Comparison of ENCODE assay signal across 9 cellular contexts in genomic region chr5:134851307-134851923, GRCh38. TPM values are rescaled to one million over a fixed set of nuclear protein-coding genes. Genes with fewer than 3 reads are reported as not detected.
A peak's percentile ranks its signal among the peaks of the same experiment; 100 is the strongest.
DNase-seq lines count a peak whose midpoint lies in the region; ATAC-seq and TF ChIP-seq lines count a peak whose summit lies in the region.
"Had no signal": no experiment of that assay in that cellular context is flagged by ENCODE, and none has a peak within 500 bp of the region (broad histone marks: within the 10 kb centered on the region; RNA-seq: fewer than 3 reads in every experiment).

No MANE protein-coding gene starts in this region.

- peak overlapping the region; percentile 28 for H3K4me2 ChIP-seq in smooth muscle cell

- peak overlapping the region; percentile 36 for H3K27ac Mint-ChIP-seq in activated CD4-positive, alpha-beta T cell treated with anti-CD3 and anti-CD28 coated beads, Interleukin-2, amount 10 ng/mL, durations not matched to agents 7 days and 5 days

- no peaks in the 10 kb centered on the region for H3K9me3 ChIP-seq in smooth muscle cell (replicated peaks; ENCODE audit: low read depth)

- no peak overlapping the region for H3K9ac ChIP-seq in smooth muscle cell (ENCODE audit: low read depth)

- no peak for DNase-seq in activated CD4-positive, alpha-beta T cell treated with anti-CD3 and anti-CD28 coated beads, Interleukin-2, amount 10 ng/mL, durations not matched to agents 7 days and 5 days
- DNase-seq in activated CD4-positive, alpha-beta T cell treated with anti-CD3 and anti-CD28 coated beads, Interleukin-2, amount 50 U/mL, for 48 hours, result no peak
- peak; percentile 25 for DNase-seq in NCI-H2196 treated with DMSO at 0.1 percent for 48 hours (lab: John Stamatoyannopoulos, UW; ENCODE audit: unreplicated experiment)
- DNase-seq in dedifferentiated amniotic fluid mesenchymal stem cell (ENCODE audit: extremely low spot score), result peak; percentile 52
- DNase-seq in smooth muscle cell (lab: John Stamatoyannopoulos, UW; ENCODE audit: unreplicated experiment), result no peak
- DNase-seq in stimulated activated CD4-positive, alpha-beta T cell treated with anti-CD3 and anti-CD28 coated beads, Interleukin-4, amount 100 ng/mL, for 24 hours, result no peak

- ATAC-seq in HG02759 (IDR thresholded peaks at IDR 0.05; ENCODE audit: unreplicated experiment), result no peak
- no peak for ATAC-seq in HG02884 (IDR thresholded peaks at IDR 0.05; ENCODE audit: unreplicated experiment)

- no peak overlapping the region for H2AFZ ChIP-seq in smooth muscle cell (ENCODE audit: low read depth)

- peaks cover 8% of the 10 kb centered on the region for H3K4me1 ChIP-seq in smooth muscle cell (ENCODE audit: low read depth)

- POLR2A ChIA-PET in activated CD4-positive, alpha-beta T cell treated with anti-CD3 and anti-CD28 coated beads, Interleukin-2, amount 10 ng/mL, durations not matched to agents 7 days and 5 days (lab: Charles Lee), result interaction anchor here (0.5 kb wide), 1 partner anchor 9 kb away, joined by 4 read pairs; no protein-coding TSS in a partner anchor

- peaks cover 9% of the 10 kb centered on the region for H3F3A ChIP-seq in smooth muscle cell (ENCODE audit: low read depth)

- 100% methylated on average over 1 of the region's 1 CpG for WGBS in smooth muscle cell (ENCODE audit: low lambda C conversion rate)

- H3K27me3 Mint-ChIP-seq in activated CD4-positive, alpha-beta T cell treated with anti-CD3 and anti-CD28 coated beads, Interleukin-2, amount 10 ng/mL, durations not matched to agents 7 days and 5 days, result no peaks in the 10 kb centered on the region
- H3K27me3 Mint-ChIP-seq: natural killer cell treated with Interleukin-12 subunit alpha and Interleukin-12 subunit beta and Interleukin-15 and Interleukin-18, amount 100 ng/mL, for 72 hours had no signal

- CTCF ChIA-PET in activated CD4-positive, alpha-beta T cell treated with anti-CD3 and anti-CD28 coated beads, Interleukin-2, amount 10 ng/mL, durations not matched to agents 7 days and 5 days (lab: Charles Lee), result interaction anchor here (1.1 to 4.9 kb wide), 3 partner anchors 8 to 53 kb away, joined by 3 to 24 read pairs (median 3); partner anchors contain the start of gene PCBD2

- peaks cover 51% of the 10 kb centered on the region for H3K4me1 Mint-ChIP-seq in activated CD4-positive, alpha-beta T cell treated with anti-CD3 and anti-CD28 coated beads, Interleukin-2, amount 10 ng/mL, durations not matched to agents 7 days and 5 days

- TF ChIP-seq CTCF in smooth muscle cell (IDR thresholded peaks at IDR 0.05; ENCODE audit: borderline replicate concordance, insufficient read depth, poor library complexity, severe bottlenecking), result peak; percentile 26

- H4K20me1 ChIP-seq in smooth muscle cell (ENCODE audit: low read depth), result peaks cover 74% of the 10 kb centered on the region

- H3K36me3 ChIP-seq in smooth muscle cell (ENCODE audit: low read depth), result peaks cover 11% of the 10 kb centered on the region

- no peak overlapping the region for H3K4me3 Mint-ChIP-seq in activated CD4-positive, alpha-beta T cell treated with anti-CD3 and anti-CD28 coated beads, Interleukin-2, amount 10 ng/mL, durations not matched to agents 7 days and 5 days
- H3K4me3 Mint-ChIP-seq: natural killer cell treated with Interleukin-12 subunit alpha and Interleukin-12 subunit beta and Interleukin-15 and Interleukin-18, amount 100 ng/mL, for 72 hours had no signal

- peaks cover 90% of the 10 kb centered on the region for H3K79me2 ChIP-seq in smooth muscle cell (ENCODE audit: low read depth)

- H3K9me3 Mint-ChIP-seq in activated CD4-positive, alpha-beta T cell treated with anti-CD3 and anti-CD28 coated beads, Interleukin-2, amount 10 ng/mL, durations not matched to agents 7 days and 5 days, result no peaks in the 10 kb centered on the region
- H3K9me3 Mint-ChIP-seq: natural killer cell treated with Interleukin-12 subunit alpha and Interleukin-12 subunit beta and Interleukin-15 and Interleukin-18, amount 100 ng/mL, for 72 hours had no signal

- peak overlapping the region; percentile 42 for H3K27ac ChIP-seq in smooth muscle cell (ENCODE audit: low read depth)

- H3K27me3 ChIP-seq in smooth muscle cell (ENCODE audit: low read depth), result no peaks in the 10 kb centered on the region

- no peak overlapping the region for H3K4me3 ChIP-seq in smooth muscle cell

- H3K36me3 Mint-ChIP-seq in activated CD4-positive, alpha-beta T cell treated with anti-CD3 and anti-CD28 coated beads, Interleukin-2, amount 10 ng/mL, durations not matched to agents 7 days and 5 days (ENCODE audit: low read depth), result peaks cover 39% of the 10 kb centered on the region

RNA-seq across cellular contexts. Expression of gene C5orf24, which starts 5.6 kb away (rescaled TPM):
- 10 to 100 TPM; 30.1 to 33.0 TPM for total RNA-seq in activated CD4-positive, alpha-beta T cell treated with anti-CD3 and anti-CD28 coated beads, Interleukin-2, amount 10 ng/mL, durations not matched to agents 7 days and 5 days
- total RNA-seq in smooth muscle cell, result 88.3 and 210 TPM in 2 replicates
- polyA plus RNA-seq in smooth muscle cell, result 34.3 and 35.9 TPM in 2 replicates

RNA-seq across cellular contexts. Expression of gene TXNDC15, which starts 22.8 kb away (rescaled TPM):
- total RNA-seq in activated CD4-positive, alpha-beta T cell treated with anti-CD3 and anti-CD28 coated beads, Interleukin-2, amount 10 ng/mL, durations not matched to agents 7 days and 5 days, result 10 to 100 TPM; 40.6 to 50.0 TPM
- total RNA-seq in smooth muscle cell, result 118 TPM in 2 replicates
- polyA plus RNA-seq in smooth muscle cell, result 54.0 and 70.8 TPM in 2 replicates

RNA-seq across cellular contexts. Expression of gene PCBD2, which starts 53.5 kb away (rescaled TPM):
- total RNA-seq in activated CD4-positive, alpha-beta T cell treated with anti-CD3 and anti-CD28 coated beads, Interleukin-2, amount 10 ng/mL, durations not matched to agents 7 days and 5 days, result 10 to 100 TPM; 15.4 to 15.7 TPM
- total RNA-seq in smooth muscle cell, result 2.4 and 2.5 TPM in 2 replicates
- 3.3 and 4.2 TPM in 2 replicates for polyA plus RNA-seq in smooth muscle cell

Comparison
In these comparisons a context has a peak if more than half of its experiments do, and no peak if none do; other contexts are left out.
1. DNase-seq: peak in NCI-H2196 treated with DMSO at 0.1 percent for 48 hours (single experiment) and dedifferentiated amniotic fluid mesenchymal stem cell (single experiment); none in activated CD4-positive, alpha-beta T cell treated with anti-CD3 and anti-CD28 coated beads, Interleukin-2, amount 10 ng/mL, durations not matched to agents 7 days and 5 days (single experiment), activated CD4-positive, alpha-beta T cell treated with anti-CD3 and anti-CD28 coated beads, Interleukin-2, amount 50 U/mL, for 48 hours (0 of 2), smooth muscle cell (single experiment) and stimulated activated CD4-positive, alpha-beta T cell treated with anti-CD3 and anti-CD28 coated beads, Interleukin-4, amount 100 ng/mL, for 24 hours (single experiment).